In the genomic region with DNA sequence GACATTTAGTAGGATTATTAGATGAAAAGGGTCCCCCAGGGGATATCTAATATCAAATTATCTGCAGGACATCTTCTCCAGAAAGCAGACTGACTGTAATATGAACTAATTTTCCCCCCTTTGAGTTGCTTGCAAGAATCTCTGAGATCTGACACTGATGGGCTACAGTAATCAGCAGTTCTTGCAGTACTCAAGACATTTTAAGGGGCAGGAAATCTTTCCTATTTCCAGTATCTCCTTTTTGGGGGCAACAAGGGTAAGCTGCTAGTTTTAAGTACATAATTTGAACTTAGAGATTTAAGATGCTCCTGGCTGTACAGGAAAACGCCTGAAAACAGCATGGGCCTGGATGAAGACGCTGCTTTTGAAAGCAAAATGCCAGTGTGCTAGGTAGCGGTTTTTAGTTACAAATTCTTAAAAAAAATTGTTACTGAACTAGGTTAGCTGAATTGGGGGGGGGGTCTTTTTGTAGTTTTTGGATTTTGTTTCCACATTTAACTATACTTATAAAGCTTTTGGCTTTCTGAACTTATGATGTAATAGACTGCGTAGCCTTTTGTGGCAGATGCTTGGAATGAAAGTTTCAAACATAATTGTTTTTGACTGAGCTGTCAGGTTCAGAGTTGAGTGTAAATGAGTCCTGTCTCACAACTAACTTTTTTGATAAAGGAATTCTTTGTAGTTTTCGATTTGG, we compare ENCODE assay signal across 11 cellular contexts. TPM values are rescaled to one million over a fixed set of nuclear protein-coding genes. Genes with fewer than 3 reads are reported as not detected.
A peak's percentile ranks its signal among the peaks of the same experiment; 100 is the strongest.
DNase-seq lines count a peak whose midpoint lies in the region; ATAC-seq and TF ChIP-seq lines count a peak whose summit lies in the region.
"Had no signal": no experiment of that assay in that cellular context is flagged by ENCODE, and none has a peak within 500 bp of the region (broad histone marks: within the 10 kb centered on the region; RNA-seq: fewer than 3 reads in every experiment).

No MANE protein-coding gene starts in this region.

- H3K4me1 ChIP-seq in smooth muscle cell (ENCODE audit: low read depth), result peaks cover 52% of the 10 kb centered on the region

- peak overlapping the region; percentile 99 for H3K4me3 Mint-ChIP-seq in HFFc6
- peak overlapping the region; percentile 93 for H3K4me3 Mint-ChIP-seq in WTC11
- H3K4me3 Mint-ChIP-seq in glutamatergic neuron (ENCODE audit: unreplicated experiment), result peak overlapping the region; percentile 87

- H3K9me3 ChIP-seq in smooth muscle cell (replicated peaks; ENCODE audit: low read depth), result no peaks in the 10 kb centered on the region

- CTCF ChIA-PET in WTC11 (lab: Charles Lee), result no interaction called here

- H3K27ac ChIP-seq in smooth muscle cell (ENCODE audit: low read depth), result peak overlapping the region; percentile 88

- DNase-seq in HFFc6 (no peak), WTC11 (ENCODE audit: low spot score) (no peak), glutamatergic neuron (no peak), smooth muscle cell (lab: John Stamatoyannopoulos, UW; ENCODE audit: unreplicated experiment) (no peak), DMS53 treated with DMSO at 0.1 percent for 48 hours (lab: John Stamatoyannopoulos, UW; ENCODE audit: unreplicated experiment) (no peak), lower leg skin (ENCODE audit: low spot score in 2 of 2) (no peak), HPDE6-E6E7 (ENCODE audit: extremely low spot score) (no peak), kidney tubule cell (ENCODE audit: low spot score) (no peak)
- DNase-seq: GOT3 had no signal

- POLR2A ChIA-PET in WTC11 (lab: Charles Lee), result interaction anchor here (0.6 kb wide), 1 partner anchor 1026 kb away, joined by 4 read pairs; no protein-coding TSS in a partner anchor

- H3K9me3 Mint-ChIP-seq in HFFc6, result no peaks in the 10 kb centered on the region; the same call in 1 of the 2 replicates
- no peaks in the 10 kb centered on the region for H3K9me3 Mint-ChIP-seq in WTC11
- H3K9me3 Mint-ChIP-seq in glutamatergic neuron (ENCODE audit: unreplicated experiment), result peaks cover 11% of the 10 kb centered on the region
- H3K9me3 Mint-ChIP-seq: stimulated activated naive CD8-positive, alpha-beta T cell treated with anti-CD3 and anti-CD28 coated beads, Interleukin-15, Interleukin-2, amounts not matched to agents 100 ng/mL and 50 ng/mL, for 24 hours had no signal

- 35% methylated on average over 5 of the region's 5 CpGs for WGBS in smooth muscle cell (ENCODE audit: low lambda C conversion rate)
- 43 to 51% methylated on average over 5 of the region's 5 CpGs for WGBS in lower leg skin, 2 donors

- H3F3A ChIP-seq in smooth muscle cell (ENCODE audit: low read depth), result peaks cover 28% of the 10 kb centered on the region

- TF ChIP-seq CTCF in HFFc6 (IDR thresholded peaks at IDR 0.05) (no peak), WTC11 (IDR thresholded peaks at IDR 0.05) (no peak), glutamatergic neuron (IDR thresholded peaks at IDR 0.05; ENCODE audit: partially characterized antibody, unreplicated experiment) (no peak), smooth muscle cell (IDR thresholded peaks at IDR 0.05; ENCODE audit: borderline replicate concordance, insufficient read depth, poor library complexity, severe bottlenecking) (no peak), lower leg skin (IDR thresholded peaks at IDR 0.05) (no peak)

- H3K79me2 ChIP-seq in smooth muscle cell (ENCODE audit: low read depth), result peaks cover 94% of the 10 kb centered on the region

- peak overlapping the region; percentile 94 for H3K9ac ChIP-seq in smooth muscle cell (ENCODE audit: low read depth)

- no peak for TF ChIP-seq POLR2A in lower leg skin (IDR thresholded peaks at IDR 0.05)

- intact Hi-C loops in lower leg skin (cut with DNase I; ENCODE audit: low total_unique reads), result no loop called here

- no peak for ATAC-seq in WTC11
- ATAC-seq: K562 had no signal

- no peaks in the 10 kb centered on the region for H3K27me3 ChIP-seq in smooth muscle cell (ENCODE audit: low read depth)

- peaks cover 7% of the 10 kb centered on the region for H3K36me3 ChIP-seq in smooth muscle cell (ENCODE audit: low read depth)

- peak overlapping the region; percentile 96 for H3K27ac Mint-ChIP-seq in HFFc6
- H3K27ac Mint-ChIP-seq in WTC11, result no peak overlapping the region
- peak overlapping the region; percentile 77 for H3K27ac Mint-ChIP-seq in glutamatergic neuron (ENCODE audit: unreplicated experiment)
- H3K27ac Mint-ChIP-seq: stimulated activated naive CD8-positive, alpha-beta T cell treated with anti-CD3 and anti-CD28 coated beads, Interleukin-15, Interleukin-2, amounts not matched to agents 100 ng/mL and 50 ng/mL, for 24 hours had no signal

- H3K4me1 Mint-ChIP-seq in HFFc6 (ENCODE audit: low read depth) (peaks cover 51% of the 10 kb centered on the region), WTC11 (peaks cover 41% of the 10 kb centered on the region), glutamatergic neuron (ENCODE audit: low read depth, unreplicated experiment) (peaks cover 24% of the 10 kb centered on the region)

- H3K4me2 ChIP-seq in smooth muscle cell, result peak overlapping the region; percentile 99

- H2AFZ ChIP-seq in smooth muscle cell (ENCODE audit: low read depth), result no peak overlapping the region

- H4K20me1 ChIP-seq in smooth muscle cell (ENCODE audit: low read depth), result peaks cover 71% of the 10 kb centered on the region

- H3K27me3 Mint-ChIP-seq in HFFc6 (ENCODE audit: insufficient read depth) (peaks cover 9% of the 10 kb centered on the region), WTC11 (ENCODE audit: low read depth) (no peaks in the 10 kb centered on the region), glutamatergic neuron (ENCODE audit: unreplicated experiment) (no peaks in the 10 kb centered on the region)

- H3K36me3 Mint-ChIP-seq in HFFc6 (ENCODE audit: low read depth) (peaks cover 69% of the 10 kb centered on the region), WTC11 (no peaks in the 10 kb centered on the region), glutamatergic neuron (ENCODE audit: unreplicated experiment) (no peaks in the 10 kb centered on the region)

- H3K4me3 ChIP-seq in smooth muscle cell, result peak overlapping the region; percentile 81
- H3K4me3 ChIP-seq in lower leg skin (ENCODE audit: low read depth, poor library complexity, severe bottlenecking), result no peak overlapping the region
- H3K4me3 ChIP-seq: K562 had no signal

TF ChIP-seq in WTC11, 78 proteins besides CTCF, POLR2A, EP300 and RAD21:
- TF ChIP-seq, protein P1, sequence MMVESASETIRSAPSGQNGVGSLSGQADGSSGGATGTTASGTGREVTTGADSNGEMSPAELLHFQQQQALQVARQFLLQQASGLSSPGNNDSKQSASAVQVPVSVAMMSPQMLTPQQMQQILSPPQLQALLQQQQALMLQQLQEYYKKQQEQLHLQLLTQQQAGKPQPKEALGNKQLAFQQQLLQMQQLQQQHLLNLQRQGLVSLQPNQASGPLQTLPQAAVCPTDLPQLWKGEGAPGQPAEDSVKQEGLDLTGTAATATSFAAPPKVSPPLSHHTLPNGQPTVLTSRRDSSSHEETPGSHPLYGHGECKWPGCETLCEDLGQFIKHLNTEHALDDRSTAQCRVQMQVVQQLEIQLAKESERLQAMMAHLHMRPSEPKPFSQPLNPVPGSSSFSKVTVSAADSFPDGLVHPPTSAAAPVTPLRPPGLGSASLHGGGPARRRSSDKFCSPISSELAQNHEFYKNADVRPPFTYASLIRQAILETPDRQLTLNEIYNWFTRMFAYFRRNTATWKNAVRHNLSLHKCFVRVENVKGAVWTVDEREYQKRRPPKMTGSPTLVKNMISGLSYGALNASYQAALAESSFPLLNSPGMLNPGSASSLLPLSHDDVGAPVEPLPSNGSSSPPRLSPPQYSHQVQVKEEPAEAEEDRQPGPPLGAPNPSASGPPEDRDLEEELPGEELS (CRISPR knock-in tag; IDR thresholded peaks at IDR 0.05), result no peak
- TF ChIP-seq, protein P2, sequence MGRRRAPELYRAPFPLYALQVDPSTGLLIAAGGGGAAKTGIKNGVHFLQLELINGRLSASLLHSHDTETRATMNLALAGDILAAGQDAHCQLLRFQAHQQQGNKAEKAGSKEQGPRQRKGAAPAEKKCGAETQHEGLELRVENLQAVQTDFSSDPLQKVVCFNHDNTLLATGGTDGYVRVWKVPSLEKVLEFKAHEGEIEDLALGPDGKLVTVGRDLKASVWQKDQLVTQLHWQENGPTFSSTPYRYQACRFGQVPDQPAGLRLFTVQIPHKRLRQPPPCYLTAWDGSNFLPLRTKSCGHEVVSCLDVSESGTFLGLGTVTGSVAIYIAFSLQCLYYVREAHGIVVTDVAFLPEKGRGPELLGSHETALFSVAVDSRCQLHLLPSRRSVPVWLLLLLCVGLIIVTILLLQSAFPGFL (CRISPR knock-in tag; IDR thresholded peaks at IDR 0.05; ENCODE audit: borderline replicate concordance), result no peak
- TF ChIP-seq KAT7 (CRISPR knock-in tag; IDR thresholded peaks at IDR 0.05; ENCODE audit: borderline replicate concordance), result no peak
- TF ChIP-seq SP1 (CRISPR knock-in tag; conservative IDR thresholded peaks at IDR 0.05), result no peak
- TF ChIP-seq FOXJ3 (CRISPR knock-in tag; IDR thresholded peaks at IDR 0.05; ENCODE audit: borderline replicate concordance), result no peak
- no peak for TF ChIP-seq ETV6 (CRISPR knock-in tag; IDR thresholded peaks at IDR 0.05)
- no peak for TF ChIP-seq ZNF138 (CRISPR knock-in tag; conservative IDR thresholded peaks at IDR 0.05)
- TF ChIP-seq RELA (CRISPR knock-in tag; IDR thresholded peaks at IDR 0.05; ENCODE audit: borderline replicate concordance), result no peak

RNA-seq across cellular contexts. Expression of a gene that starts 2.3 kb away (rescaled TPM):
- 100 to 1,000 TPM; 379 to 565 (median 420) TPM for total RNA-seq in HFFc6 (2021; fragmentation: NEBNext Ultra II Directional; extraction: Animal tissue kit (Norgen Biotek cat#: 25700))
- total RNA-seq in WTC11 (2021) (13.3 to 21.8 TPM (median 17.0 TPM) in 3 replicates), glutamatergic neuron (ENCODE audit: unreplicated experiment) (16.9 TPM), smooth muscle cell (564 and 578 TPM in 2 replicates), lower leg skin (100 to 1,000 TPM; 144 to 203 (median 152) TPM)
- 197 and 254 TPM in 2 replicates for polyA plus RNA-seq in smooth muscle cell
